ENCODE assay signal across 11 cellular contexts in genomic region chr2:170022692-170023091, GRCh38.
DNase-seq lines count a peak whose midpoint lies in the region; ATAC-seq and TF ChIP-seq lines count a peak whose summit lies in the region.
"Had no signal": no experiment of that assay in that cellular context is flagged by ENCODE, and none has a peak within 500 bp of the region (broad histone marks: within the 10 kb centered on the region; RNA-seq: fewer than 3 reads in every experiment).

No MANE protein-coding gene starts in this region.

- DNase-seq in right cardiac atrium (no peak), Right ventricle myocardium superior (no peak), NCI-H446 treated with DMSO at 0.1 percent for 48 hours (lab: John Stamatoyannopoulos, UW) (peak; percentile 97), epithelial cell of esophagus (ENCODE audit: low read depth) (peak; percentile 68), NCI-H526 treated with DMSO at 0.1 percent for 48 hours (lab: John Stamatoyannopoulos, UW) (no peak), C1 segment of cervical spinal cord (lab: John Stamatoyannopoulos, UW) (no peak), body of pancreas (no peak)

- TF ChIP-seq CTCF in epithelial cell of esophagus (IDR thresholded peaks at IDR 0.05; ENCODE audit: insufficient read depth, low read depth, low read length, missing control alignments), result no peak
- no peak for TF ChIP-seq CTCF in body of pancreas (IDR thresholded peaks at IDR 0.05)

- intact Hi-C loops in right cardiac atrium (cut with DNase I), result no loop called here
- intact Hi-C loops in Right ventricle myocardium superior (cut with DNase I), result no loop called here
- intact Hi-C loops in body of pancreas (cut with DNase I), result no loop called here

- peak; percentile 10 to 35 for ATAC-seq in right cardiac atrium
- no peak for ATAC-seq in Right ventricle myocardium superior (ENCODE audit: poor library complexity)
- ATAC-seq in body of pancreas, result no peak
- no peak for ATAC-seq in HG02885 (IDR thresholded peaks at IDR 0.05; ENCODE audit: poor library complexity, unreplicated experiment)

- peaks cover 0 to 1% of the 10 kb centered on the region in 2 donors for H3K36me3 ChIP-seq in body of pancreas (replicated peaks in 1 of 2; ENCODE audit: insufficient read depth in 1 of 2, low read depth in 2 of 2)
- H3K36me3 ChIP-seq: adrenal gland had no signal

- H3K27ac ChIP-seq in right cardiac atrium (ENCODE audit: low read length), result no peak overlapping the region
- H3K27ac ChIP-seq in body of pancreas, result no peak overlapping the region
- H3K27ac ChIP-seq: adrenal gland, BLaER1, SK-N-MC had no signal

- no peak for TF ChIP-seq POLR2A in body of pancreas (IDR thresholded peaks at IDR 0.05)

- H3K4me1 ChIP-seq in right cardiac atrium (ENCODE audit: control insufficient read depth, insufficient read depth, low read length) (peaks cover 4% of the 10 kb centered on the region), body of pancreas (no peaks in the 10 kb centered on the region)
- H3K4me1 ChIP-seq: BLaER1 had no signal

- H3K9me3 ChIP-seq in right cardiac atrium (ENCODE audit: control insufficient read depth, low read length) (no peaks in the 10 kb centered on the region), body of pancreas (no peaks in the 10 kb centered on the region)
- H3K9me3 ChIP-seq: adrenal gland, BLaER1 had no signal

- no peaks in the 10 kb centered on the region for H3K27me3 ChIP-seq in right cardiac atrium (ENCODE audit: control insufficient read depth, insufficient read depth)
- no peaks in the 10 kb centered on the region for H3K27me3 ChIP-seq in body of pancreas
- H3K27me3 ChIP-seq: adrenal gland, BLaER1 had no signal

- H3K4me3 ChIP-seq in right cardiac atrium (ENCODE audit: low read length), result no peak overlapping the region
- no peak overlapping the region for H3K4me3 ChIP-seq in epithelial cell of esophagus (ENCODE audit: low read length)
- H3K4me3 ChIP-seq in body of pancreas, result no peak overlapping the region
- H3K4me3 ChIP-seq: adrenal gland, BLaER1, SK-N-MC had no signal

Comparison
In these comparisons a context has a peak if more than half of its experiments do, and no peak if none do; other contexts are left out.
1. ATAC-seq: peak in right cardiac atrium (2 of 2); none in Right ventricle myocardium superior (single experiment), body of pancreas (single experiment) and HG02885 (single experiment).
2. DNase-seq: peak in NCI-H446 treated with DMSO at 0.1 percent for 48 hours (single experiment) and epithelial cell of esophagus (single experiment); none in right cardiac atrium (0 of 3), Right ventricle myocardium superior (single experiment), NCI-H526 treated with DMSO at 0.1 percent for 48 hours (single experiment), C1 segment of cervical spinal cord (0 of 14) and body of pancreas (0 of 4).